ENCODE assay signal across 1 cellular context in genomic region chr22:17761145-17761488, GRCh38.
TF ChIP-seq lines count a peak whose summit lies in the region.

No MANE protein-coding gene starts in this region.

TF ChIP-seq in HepG2, 621 proteins besides CTCF, POLR2A, EP300 and RAD21 (continued from another document):
- TF ChIP-seq ZBTB40 (IDR thresholded peaks at IDR 0.05), result no peak
- TF ChIP-seq ZBTB40 (CRISPR knock-in tag; IDR thresholded peaks at IDR 0.05), result no peak
- no peak for TF ChIP-seq ZNF451 (CRISPR knock-in tag; IDR thresholded peaks at IDR 0.05)
- TF ChIP-seq KMT2A (CRISPR knock-in tag; IDR thresholded peaks at IDR 0.05), result no peak
- TF ChIP-seq TEAD3 (CRISPR knock-in tag; optimal IDR thresholded peaks at IDR 0.05; ENCODE audit: borderline replicate concordance), result no peak
- no peak for TF ChIP-seq SOX13 (IDR thresholded peaks at IDR 0.05)
- TF ChIP-seq SOX13 (CRISPR knock-in tag; conservative IDR thresholded peaks at IDR 0.05 in 1 of 2, IDR thresholded peaks at IDR 0.05 in 1 of 2), result peak in 1 of 2 experiments; percentile 73; a peak in 2 of 4 replicates
- TF ChIP-seq PHF5A (CRISPR knock-in tag; IDR thresholded peaks at IDR 0.05; ENCODE audit: low read depth, unreplicated experiment), result no peak
- no peak for TF ChIP-seq ZNF670 (CRISPR knock-in tag; IDR thresholded peaks at IDR 0.05; ENCODE audit: borderline replicate concordance)
- no peak for TF ChIP-seq XBP1 (CRISPR knock-in tag; IDR thresholded peaks at IDR 0.05)
- TF ChIP-seq MAFK (conservative IDR thresholded peaks at IDR 0.05 in 1 of 2, IDR thresholded peaks at IDR 0.05 in 1 of 2; ENCODE audit: low read length in 2 of 2), result no peak
- TF ChIP-seq GATAD2A (CRISPR knock-in tag; IDR thresholded peaks at IDR 0.05), result peak; percentile 44; the same call in 1 of the 2 replicates
- no peak for TF ChIP-seq ISX (CRISPR knock-in tag; conservative IDR thresholded peaks at IDR 0.05)
- no peak for TF ChIP-seq CREB1 (IDR thresholded peaks at IDR 0.05)
- no peak for TF ChIP-seq CREB1 (CRISPR knock-in tag; IDR thresholded peaks at IDR 0.05)
